24 cellular contexts compared by ENCODE assay signal in the genomic region with DNA sequence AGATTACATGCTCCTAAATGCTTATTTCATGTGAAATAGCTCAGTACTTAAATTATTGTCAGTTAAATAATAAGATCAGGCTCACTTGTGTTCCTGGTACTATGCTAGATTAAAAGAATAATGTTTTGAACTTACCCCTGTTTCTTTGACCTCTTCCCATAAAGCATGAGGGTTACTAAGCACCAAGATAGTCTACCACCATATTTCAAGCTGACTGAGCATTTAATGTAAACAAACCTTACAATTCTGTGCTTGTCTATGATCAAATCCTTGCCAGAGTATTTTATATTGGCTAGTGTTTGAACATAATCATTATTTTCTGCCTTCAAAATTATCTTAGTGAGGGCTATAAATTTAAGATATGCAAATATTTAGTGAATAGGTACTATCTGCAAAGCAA.
"Had no signal": no experiment of that assay in that cellular context is flagged by ENCODE, and none has a peak within 500 bp of the region (broad histone marks: within the 10 kb centered on the region; RNA-seq: fewer than 3 reads in every experiment).

No MANE protein-coding gene starts in this region.

- H3K4me3 Mint-ChIP-seq: dendritic cell treated with granulocyte-macrophage colony-stimulating factor and Interleukin-4, amounts not matched to agents 40 ng/mL and 50 ng/mL, for 4 days; endodermal cell; natural killer cell; stimulated activated memory B cell treated with anti-CD40 and anti-IgM and Interleukin-4, amounts not matched to agents 10 μg/mL and 1 μg/mL and 100 μg/mL, for 72 hours; stimulated activated naive CD8-positive, alpha-beta T cell treated with anti-CD3 and anti-CD28 coated beads, Interleukin-15, Interleukin-2, amounts not matched to agents 100 ng/mL and 50 ng/mL, for 24 hours had no signal

- H3K9me3 Mint-ChIP-seq: natural killer cell had no signal

- H3K27ac ChIP-seq: epithelial cell of prostate, gastrocnemius medialis, lower lobe of right lung, ovary, psoas muscle, skin epidermis, spleen, thoracic aorta, tibial nerve, upper lobe of left lung had no signal

- H3K4me1 ChIP-seq: gastrocnemius medialis, lower lobe of right lung, psoas muscle, spleen, tibial nerve, upper lobe of left lung had no signal

- H3K36me3 ChIP-seq: gastrocnemius medialis, lower lobe of right lung, ovary, spleen, thoracic aorta, tibial nerve, upper lobe of left lung had no signal

- H3K27me3 ChIP-seq: gastrocnemius medialis, ovary, spleen, tibial nerve, upper lobe of left lung had no signal

- H3K4me3 ChIP-seq: gastrocnemius medialis, lower lobe of right lung, ovary, psoas muscle, skin epidermis, spleen, thoracic aorta, tibial nerve, upper lobe of left lung had no signal

- DNase-seq: effector CD8-positive, alpha-beta T cell; endodermal cell; foreskin fibroblast; gastrocnemius medialis; head of caudate nucleus; left ventricle myocardium superior; lower lobe of right lung; natural killer cell; occipital lobe; ovary; posterior cingulate gyrus; psoas muscle; right cardiac atrium; spleen; stimulated activated CD4-positive, alpha-beta T cell treated with anti-CD3 and anti-CD28 coated beads, Interleukin-4, amount 100 ng/mL, for 4 hours; upper lobe of left lung had no signal

- H3K4me1 Mint-ChIP-seq: natural killer cell; stimulated activated memory B cell treated with anti-CD40 and anti-IgM and Interleukin-4, amounts not matched to agents 10 μg/mL and 1 μg/mL and 100 μg/mL, for 72 hours had no signal

- H3K27ac Mint-ChIP-seq: dendritic cell treated with granulocyte-macrophage colony-stimulating factor and Interleukin-4, amounts not matched to agents 40 ng/mL and 50 ng/mL, for 4 days; endodermal cell; natural killer cell; stimulated activated memory B cell treated with anti-CD40 and anti-IgM and Interleukin-4, amounts not matched to agents 10 μg/mL and 1 μg/mL and 100 μg/mL, for 72 hours; stimulated activated naive CD8-positive, alpha-beta T cell treated with anti-CD3 and anti-CD28 coated beads, Interleukin-15, Interleukin-2, amounts not matched to agents 100 ng/mL and 50 ng/mL, for 24 hours had no signal

- H3K9me3 ChIP-seq: gastrocnemius medialis, lower lobe of right lung, ovary, psoas muscle, thoracic aorta, tibial nerve, upper lobe of left lung had no signal

- H3K27me3 Mint-ChIP-seq: dendritic cell treated with granulocyte-macrophage colony-stimulating factor and Interleukin-4, amounts not matched to agents 40 ng/mL and 50 ng/mL, for 4 days had no signal

- H3K36me3 Mint-ChIP-seq: natural killer cell; stimulated activated memory B cell treated with anti-CD40 and anti-IgM and Interleukin-4, amounts not matched to agents 10 μg/mL and 1 μg/mL and 100 μg/mL, for 72 hours had no signal

- ATAC-seq: esophagus mucosa; gastrocnemius medialis; left ventricle myocardium superior; lower lobe of right lung; natural killer cell; psoas muscle; right cardiac atrium; stimulated activated memory B cell treated with anti-CD40 and anti-IgM and Interleukin-4, amounts not matched to agents 10 μg/mL and 1 μg/mL and 100 μg/mL, for 72 hours had no signal
